Comparison of ENCODE assay signal across 11 cellular contexts in the genomic region with DNA sequence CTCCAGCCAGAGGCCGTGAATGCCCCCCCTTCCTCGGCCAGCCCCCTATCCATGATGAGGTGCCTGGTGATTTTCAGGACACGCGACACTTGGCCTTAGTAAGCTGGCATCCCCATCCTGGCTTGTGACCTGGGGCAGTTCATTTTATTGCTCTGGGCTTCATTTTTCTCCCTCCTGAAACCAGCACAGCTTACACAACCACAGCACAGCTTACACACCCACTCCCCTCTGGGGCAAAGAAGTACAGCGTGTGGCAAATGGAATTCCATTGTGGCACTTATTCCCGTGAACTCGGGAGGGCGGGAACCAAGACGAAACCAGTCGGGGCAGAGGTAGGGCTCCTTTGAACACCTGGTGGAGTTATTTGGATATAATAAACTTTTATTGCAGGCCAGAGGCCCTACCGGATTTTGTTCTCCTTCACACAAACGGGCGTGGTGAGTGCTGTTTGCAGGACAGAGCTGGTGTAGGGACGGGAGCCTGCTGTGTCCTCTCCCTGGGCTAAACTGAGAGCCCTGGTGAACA. TPM values are rescaled to one million over a fixed set of nuclear protein-coding genes. Genes with fewer than 3 reads are reported as not detected.
DNase-seq lines count a peak whose midpoint lies in the region; ATAC-seq and FAIRE-seq lines count a peak whose summit lies in the region.
"Had no signal": no experiment of that assay in that cellular context is flagged by ENCODE, and none has a peak within 500 bp of the region (broad histone marks: within the 10 kb centered on the region; RNA-seq: fewer than 3 reads in every experiment).

No MANE protein-coding gene starts in this region.

- H3K79me1 ChIP-seq in trophoblast cell (ENCODE audit: low read length), result peaks cover 4% of the 10 kb centered on the region

- H4K12ac ChIP-seq in trophoblast cell (ENCODE audit: low read depth, low read length), result no peak overlapping the region

- no peak overlapping the region for H4K8ac ChIP-seq in trophoblast cell (ENCODE audit: low read depth, low read length)

- 84 to 88% methylated on average over 14 of the region's 14 CpGs for WGBS in ectodermal cell, 2 experiments
- no CpG with 5 or more reads among the region's 14 CpGs for WGBS in trophoblast cell (ENCODE audit: extremely low coverage, insufficient coverage, insufficient read length)

- H3K14ac ChIP-seq in trophoblast cell (ENCODE audit: low read length), result no peak overlapping the region

- no peak overlapping the region for H3K4me2 ChIP-seq in trophoblast cell (ENCODE audit: low read length)
- H3K4me2 ChIP-seq: KMS-11 had no signal

- H3K4me3 ChIP-seq in ectodermal cell (ENCODE audit: insufficient read depth, low read depth, low read length), result no peak overlapping the region
- no peak overlapping the region for H3K4me3 ChIP-seq in trophoblast cell (ENCODE audit: low read depth, low read length)

- H2BK5ac ChIP-seq in trophoblast cell (ENCODE audit: low read depth, low read length, poor library complexity), result no peak overlapping the region

- no peak overlapping the region for H3K4ac ChIP-seq in trophoblast cell (ENCODE audit: low read depth, low read length)

- no peak overlapping the region for H2BK12ac ChIP-seq in trophoblast cell (ENCODE audit: low read length)

- H4K91ac ChIP-seq in trophoblast cell (ENCODE audit: low read depth, low read length), result no peak overlapping the region

- DNase-seq in Ammon's horn (ENCODE audit: low spot score) (peak; percentile 31), M059J (ENCODE audit: low read depth) (peak; percentile 34), trophoblast cell (peak; percentile 66 to 69), MV-4-11 (lab: John Stamatoyannopoulos, UW) (no peak), frontal cortex (ENCODE audit: low spot score in 2 of 2) (no peak), cerebellar nuclear complex (lab: John Stamatoyannopoulos, UW) (no peak)
- DNase-seq: COR-L47; effector CD8-positive, alpha-beta T cell had no signal

- H3K4me1 ChIP-seq in ectodermal cell (ENCODE audit: control insufficient read depth, insufficient read depth, low read length) (peaks cover 42% of the 10 kb centered on the region), trophoblast cell (ENCODE audit: control insufficient read depth in 1 of 2, insufficient read depth in 2 of 2, low read length in 2 of 2) (peaks cover 15 to 24% of the 10 kb centered on the region in 2 experiments)

- ATAC-seq in GM18907 (IDR thresholded peaks at IDR 0.05; ENCODE audit: unreplicated experiment), result no peak

- H3K9me3 ChIP-seq in ectodermal cell (ENCODE audit: control insufficient read depth, low read length) (no peaks in the 10 kb centered on the region), trophoblast cell (ENCODE audit: insufficient read depth, low read depth, low read length) (peaks cover 3% of the 10 kb centered on the region)

- H3K27ac ChIP-seq in ectodermal cell (ENCODE audit: insufficient read depth, low read depth, low read length, poor library complexity, severe bottlenecking) (peak overlapping the region; percentile 11), trophoblast cell (ENCODE audit: low read depth, low read length) (peak overlapping the region; percentile 24)

- no peak overlapping the region for H3K23ac ChIP-seq in trophoblast cell (ENCODE audit: low read length)

- H3K27me3 ChIP-seq in ectodermal cell (ENCODE audit: control insufficient read depth, insufficient read depth, low read length, poor library complexity, severe bottlenecking) (no peaks in the 10 kb centered on the region), trophoblast cell (ENCODE audit: insufficient read depth, low read length) (no peaks in the 10 kb centered on the region)

- H3K18ac ChIP-seq in trophoblast cell (ENCODE audit: low read length), result peak overlapping the region; percentile 54

- no peak for FAIRE-seq in frontal cortex (lab: Jason Lieb, UNC)

- H2AK5ac ChIP-seq in trophoblast cell (ENCODE audit: low read length), result no peak overlapping the region

- H2AFZ ChIP-seq in trophoblast cell (ENCODE audit: insufficient read depth, low read length, poor library complexity), result no peak overlapping the region

- H3K9ac ChIP-seq in trophoblast cell (ENCODE audit: low read length), result no peak overlapping the region
- H3K9ac ChIP-seq: KMS-11 had no signal

- H3K36me3 ChIP-seq in ectodermal cell (ENCODE audit: control insufficient read depth, insufficient read depth, low read length) (no peaks in the 10 kb centered on the region), trophoblast cell (ENCODE audit: control insufficient read depth in 1 of 2, insufficient read depth in 2 of 2, low read length in 2 of 2) (peaks cover 71 to 78% of the 10 kb centered on the region in 2 experiments)

- H2BK120ac ChIP-seq in trophoblast cell (ENCODE audit: insufficient read depth, low read length, poor library complexity), result no peak overlapping the region

- peaks cover 4% of the 10 kb centered on the region for H3K79me2 ChIP-seq in trophoblast cell (ENCODE audit: control insufficient read depth, insufficient read depth, low read length, poor library complexity)

RNA-seq across cellular contexts. Expression of gene CD9, which starts 29.1 kb away (rescaled TPM):
- total RNA-seq in M059J (2014; rRNA removed; shearing (Covaris generic)), result 72.4 and 86.2 TPM in 2 replicates
- polyA plus RNA-seq in ectodermal cell (2013, experiment 1 of 4), result 10.2 TPM
- 8.6 TPM for polyA plus RNA-seq in ectodermal cell (2013, experiment 2 of 4)
- 6.3 TPM for polyA plus RNA-seq in ectodermal cell (2013, experiment 3 of 4)
- 7.8 TPM for polyA plus RNA-seq in ectodermal cell (2013, experiment 4 of 4)
- polyA plus RNA-seq in trophoblast cell (2013), result 675 and 739 TPM in 2 replicates
- total RNA-seq in frontal cortex, result 26.5 TPM

Comparison
In these comparisons a context has a peak if more than half of its experiments do, and no peak if none do; other contexts are left out.
1. DNase-seq: peak in Ammon's horn (single experiment), M059J (single experiment) and trophoblast cell (2 of 2); none in MV-4-11 (single experiment), frontal cortex (0 of 2) and cerebellar nuclear complex (0 of 2).